28 cellular contexts compared by ENCODE assay signal in genomic region chr3:117868766-117869165, GRCh38.
DNase-seq lines count a peak whose midpoint lies in the region; ATAC-seq, FAIRE-seq and TF ChIP-seq lines count a peak whose summit lies in the region.
"Had no signal": no experiment of that assay in that cellular context is flagged by ENCODE, and none has a peak within 500 bp of the region (broad histone marks: within the 10 kb centered on the region; RNA-seq: fewer than 3 reads in every experiment).

No MANE protein-coding gene starts in this region.

- no peaks in the 10 kb centered on the region for H3K9me3 Mint-ChIP-seq in astrocyte (ENCODE audit: unreplicated experiment)
- peaks cover 5 to 48% (median 14%) of the 10 kb centered on the region in 6 donors for H3K9me3 Mint-ChIP-seq in immature natural killer cell

- no peak overlapping the region for H2BK5ac ChIP-seq in IMR-90 (ENCODE audit: low read depth, low read length, poor library complexity, severe bottlenecking)

- H3K27ac ChIP-seq in ACC112 (ENCODE audit: low read depth, low read length) = peak overlapping the region; percentile 38
- no peak overlapping the region for H3K27ac ChIP-seq in IMR-90 (ENCODE audit: insufficient read depth, low read length)
- no peak overlapping the region for H3K27ac ChIP-seq in astrocyte (ENCODE audit: low read depth, low read length)
- H3K27ac ChIP-seq: C4-2B, PC-9, SJCRH30 had no signal

- peak overlapping the region; percentile 46; the same call in 1 of the 2 replicates for H3K4me2 ChIP-seq in IMR-90 (ENCODE audit: low read depth, low read length)
- H3K4me2 ChIP-seq in astrocyte (ENCODE audit: low read length) = no peak overlapping the region
- H3K4me2 ChIP-seq: PC-9 had no signal

- POLR2A ChIA-PET in IMR-90 (lab: Charles Lee; ENCODE audit: unreplicated experiment) = no interaction called here

- no peak overlapping the region for H3K4me3 Mint-ChIP-seq in astrocyte (ENCODE audit: unreplicated experiment)
- no peak overlapping the region for H3K4me3 Mint-ChIP-seq in immature natural killer cell

- H3K27ac Mint-ChIP-seq in astrocyte (ENCODE audit: unreplicated experiment) = no peak overlapping the region
- H3K27ac Mint-ChIP-seq in immature natural killer cell = no peak overlapping the region

- no peak for FAIRE-seq in astrocyte (lab: Jason Lieb, UNC)
- FAIRE-seq: GM18507 had no signal

- no peak overlapping the region for H2AK5ac ChIP-seq in IMR-90 (ENCODE audit: low read depth, low read length)

- no peak overlapping the region for H3K23ac ChIP-seq in IMR-90 (ENCODE audit: low read depth, low read length)

- ATAC-seq in IMR-90 (ENCODE audit: low read depth) = peak; percentile 61
- no peak for ATAC-seq in HG02678 (IDR thresholded peaks at IDR 0.05; ENCODE audit: unreplicated experiment)
- ATAC-seq: HCT116, Right ventricle myocardium inferior, SK-N-SH treated with all-trans-retinoic acid at 6 μM for 48 hours had no signal

- H3K14ac ChIP-seq in IMR-90 (replicated peaks; ENCODE audit: low read depth, low read length) = no peak overlapping the region

- no peaks in the 10 kb centered on the region for H3K27me3 Mint-ChIP-seq in astrocyte (ENCODE audit: low read depth, unreplicated experiment)
- no peaks in the 10 kb centered on the region for H3K27me3 Mint-ChIP-seq in immature natural killer cell (ENCODE audit: low read depth in 3 of 3)

- CTCF ChIA-PET in IMR-90 (lab: Yijun Ruan, JAX) = no interaction called here

- intact Hi-C loops in IMR-90 (cut with micrococcal nuclease) = loop anchor here (10.0 kb wide), 1 partner anchor 126 kb away; no protein-coding TSS in a partner anchor

- dilution Hi-C loops in IMR-90 (cut with HindIII; ENCODE audit: low sequenced_read_pairs, unreplicated experiment) = no loop called here

- H3K4me1 Mint-ChIP-seq in astrocyte (ENCODE audit: low read depth, unreplicated experiment) = peaks cover 4% of the 10 kb centered on the region
- H3K4me1 Mint-ChIP-seq in immature natural killer cell = no peaks in the 10 kb centered on the region

- H4K20me1 ChIP-seq in IMR-90 (ENCODE audit: insufficient read depth, low read length) (no peaks in the 10 kb centered on the region), astrocyte (ENCODE audit: insufficient read depth, low read length) (no peaks in the 10 kb centered on the region)

- TF ChIP-seq POLR2A in IMR-90 (IDR thresholded peaks at IDR 0.05; ENCODE audit: low read depth, low read length) = no peak

- no CpG with 5 or more reads among the region's 2 CpGs for WGBS in IMR-90 (ENCODE audit: extremely low coverage in 2 of 2, insufficient read length in 1 of 2), 2 experiments

- no peaks in the 10 kb centered on the region for H3K9me1 ChIP-seq in IMR-90 (ENCODE audit: insufficient read depth, low read length)

- H2BK120ac ChIP-seq in IMR-90 (ENCODE audit: low read depth, low read length) = no peak overlapping the region

- no peaks in the 10 kb centered on the region for H3K79me2 ChIP-seq in ACC112 (ENCODE audit: control insufficient read depth, insufficient read depth, low read length, unreplicated experiment)
- H3K79me2 ChIP-seq in astrocyte (ENCODE audit: insufficient read depth, low read length) = no peaks in the 10 kb centered on the region

- no peaks in the 10 kb centered on the region for H3K36me3 ChIP-seq in ACC112 (ENCODE audit: insufficient read depth, low read length)
- no peaks in the 10 kb centered on the region for H3K36me3 ChIP-seq in IMR-90 (ENCODE audit: control insufficient read depth, insufficient read depth, low read length)
- H3K36me3 ChIP-seq in astrocyte (ENCODE audit: insufficient read depth, low read length) = no peaks in the 10 kb centered on the region
- H3K36me3 ChIP-seq: SJCRH30 had no signal

- no peak overlapping the region for H3K4ac ChIP-seq in IMR-90 (ENCODE audit: low read depth, low read length)

- DNase-seq in IMR-90 = peak; percentile 60
- peak; percentile 39 for DNase-seq in astrocyte (ENCODE audit: low read depth)
- peak; percentile 75 for DNase-seq in fibroblast of peridontal ligament (ENCODE audit: extremely low read depth)
- DNase-seq in immature natural killer cell = no peak
- DNase-seq in DMS 273 (lab: John Stamatoyannopoulos, UW; ENCODE audit: unreplicated experiment) = no peak
- DNase-seq: 8988T; Calu3; DMS153; DND-41; GOT3; Karpas-422; NCI-H1105 treated with DMSO at 0.1 percent for 48 hours; NCI-H146; NCI-H1930; NCI-H2107; NCI-H446; NCI-H524 treated with DMSO at 0.1 percent for 48 hours; NCI-H82; NK-92 treated with Interleukin-12 subunit alpha and Interleukin-12 subunit beta, amount 100 ng/mL, for 24 hours; PC-9; SJCRH30 had no signal

- H4K91ac ChIP-seq in IMR-90 (ENCODE audit: insufficient read depth, low read depth, low read length) = no peak overlapping the region

- no peak overlapping the region for H3K9ac ChIP-seq in IMR-90 (ENCODE audit: low read depth, low read length)
- no peak overlapping the region for H3K9ac ChIP-seq in astrocyte (ENCODE audit: low read length)

- in situ Hi-C loops in IMR-90 (cut with MboI; ENCODE audit: low sequenced_read_pairs) = no loop called here

- H2BK20ac ChIP-seq in IMR-90 (ENCODE audit: low read depth, low read length) = no peak overlapping the region

- H3K79me1 ChIP-seq in IMR-90 (ENCODE audit: low read depth in 1 of 2, low read length in 2 of 2) = peaks cover 0 to 5% of the 10 kb centered on the region in 2 experiments; a peak in 1 of 4 replicates

- H3K18ac ChIP-seq in IMR-90 (ENCODE audit: low read depth, low read length) = no peak overlapping the region

- no peak overlapping the region for H3K56ac ChIP-seq in IMR-90 (ENCODE audit: extremely low read depth, insufficient read depth, low read length)

- H3K27me3 ChIP-seq in ACC112 (ENCODE audit: insufficient read depth, low read length) (no peaks in the 10 kb centered on the region), IMR-90 (ENCODE audit: control insufficient read depth, insufficient read depth, low read length) (no peaks in the 10 kb centered on the region), astrocyte (ENCODE audit: insufficient read depth, low read length) (no peaks in the 10 kb centered on the region)
- H3K27me3 ChIP-seq: SJCRH30 had no signal

- H3K9me3 ChIP-seq in IMR-90 (ENCODE audit: control insufficient read depth, insufficient read depth, low read length) (no peaks in the 10 kb centered on the region), astrocyte (ENCODE audit: insufficient read depth, low read depth, low read length) (no peaks in the 10 kb centered on the region)
- H3K9me3 ChIP-seq: SJCRH30 had no signal

- H2AK9ac ChIP-seq in IMR-90 (replicated peaks; ENCODE audit: low read depth, low read length, poor library complexity) = no peak overlapping the region

- H3K4me3 ChIP-seq in ACC112 (ENCODE audit: low read depth, low read length) (no peak overlapping the region), IMR-90 (ENCODE audit: insufficient read depth, low read depth, low read length) (no peak overlapping the region), astrocyte (ENCODE audit: insufficient read depth, low read depth, low read length) (no peak overlapping the region)
- H3K4me3 ChIP-seq: PC-9, SJCRH30 had no signal

- TF ChIP-seq RAD21 in IMR-90 (IDR thresholded peaks at IDR 0.05; ENCODE audit: low read length) = no peak

- H3K4me1 ChIP-seq in ACC112 (ENCODE audit: control insufficient read depth, insufficient read depth, low read length, unreplicated experiment) (peaks cover 46% of the 10 kb centered on the region), IMR-90 (ENCODE audit: control insufficient read depth, insufficient read depth, low read length) (peaks cover 2% of the 10 kb centered on the region), astrocyte (ENCODE audit: insufficient read depth, low read length) (no peaks in the 10 kb centered on the region)

- TF ChIP-seq CTCF in IMR-90 (conservative IDR thresholded peaks at IDR 0.05; ENCODE audit: low read depth, low read length) (no peak), astrocyte (IDR thresholded peaks at IDR 0.05; ENCODE audit: insufficient read depth, low read depth, low read length) (no peak)

- H3K36me3 Mint-ChIP-seq in astrocyte (ENCODE audit: low read depth, unreplicated experiment) (no peaks in the 10 kb centered on the region), immature natural killer cell (no peaks in the 10 kb centered on the region)

- H2AFZ ChIP-seq in ACC112 (ENCODE audit: low read length, unreplicated experiment) (no peak overlapping the region), IMR-90 (replicated peaks; ENCODE audit: low read length, poor library complexity) (no peak overlapping the region), astrocyte (ENCODE audit: low read depth, low read length) (no peak overlapping the region)
- H2AFZ ChIP-seq: PC-9 had no signal

- no peak overlapping the region for H4K8ac ChIP-seq in IMR-90 (ENCODE audit: low read depth in 2 of 2, low read length in 2 of 2)

- no peak overlapping the region for H2BK15ac ChIP-seq in IMR-90 (ENCODE audit: low read depth, low read length)

- no peak overlapping the region for H4K5ac ChIP-seq in IMR-90 (ENCODE audit: low read depth, low read length)

- no TSS peak for BruUV-seq in IMR-90 (replicated peaks; lab: Mats Ljungman, UMichigan)

TF ChIP-seq in IMR-90, 13 proteins besides CTCF, POLR2A, EP300 and RAD21 (continues in another document):
- TF ChIP-seq USF2 (IDR thresholded peaks at IDR 0.05; ENCODE audit: low read depth, low read length) (no peak), ELK1 (IDR thresholded peaks at IDR 0.05; ENCODE audit: borderline replicate concordance, low read depth, low read length) (no peak), MXI1 (IDR thresholded peaks at IDR 0.05; ENCODE audit: borderline replicate concordance, low read depth, low read length) (no peak), BHLHE40 (IDR thresholded peaks at IDR 0.05; ENCODE audit: low read depth, low read length) (no peak), CHD1 (IDR thresholded peaks at IDR 0.05; ENCODE audit: low read depth, low read length) (no peak), CEBPB (IDR thresholded peaks at IDR 0.05; ENCODE audit: low read depth, low read length) (no peak), NFE2L2 (IDR thresholded peaks at IDR 0.05; ENCODE audit: low read depth, low read length) (no peak), MAFK (IDR thresholded peaks at IDR 0.05; ENCODE audit: low read depth, low read length) (no peak)

Comparison
In these comparisons a context has a peak if more than half of its experiments do, and no peak if none do; other contexts are left out.
1. DNase-seq: peak in IMR-90 (single experiment), astrocyte (single experiment) and fibroblast of peridontal ligament (single experiment); none in immature natural killer cell (0 of 3) and DMS 273 (single experiment).